22 cellular contexts compared by ENCODE assay signal in genomic region chr7:101973130-101973529, GRCh38.
DNase-seq lines count a peak whose midpoint lies in the region; ATAC-seq and TF ChIP-seq lines count a peak whose summit lies in the region.
"Had no signal": no experiment of that assay in that cellular context is flagged by ENCODE, and none has a peak within 500 bp of the region (broad histone marks: within the 10 kb centered on the region; RNA-seq: fewer than 3 reads in every experiment).

No MANE protein-coding gene starts in this region.

- H3K27ac Mint-ChIP-seq in nephron progenitor cell, result peak overlapping the region; percentile 94
- H3K27ac Mint-ChIP-seq: CD8-positive, alpha-beta T cell; GM23338 had no signal

- ATAC-seq in SK-N-SH treated with all-trans-retinoic acid at 6 μM for 48 hours, result no peak
- ATAC-seq: CD8-positive, alpha-beta T cell; Panc1 had no signal

- H3K4me1 Mint-ChIP-seq in nephron progenitor cell, result peaks cover 45% of the 10 kb centered on the region

- no peak overlapping the region for H3K4me3 Mint-ChIP-seq in nephron progenitor cell
- H3K4me3 Mint-ChIP-seq: CD8-positive, alpha-beta T cell; GM23338 had no signal

- TF ChIP-seq POLR2A in uterus (IDR thresholded peaks at IDR 0.05), result no peak
- TF ChIP-seq POLR2A in Peyer's patch (IDR thresholded peaks at IDR 0.05), result no peak

- peaks cover 16% of the 10 kb centered on the region for H3K4me1 ChIP-seq in cardiac muscle cell (ENCODE audit: low read depth)
- peaks cover 27% of the 10 kb centered on the region for H3K4me1 ChIP-seq in left ventricle myocardium inferior
- peaks cover 0 to 11% of the 10 kb centered on the region in 2 donors for H3K4me1 ChIP-seq in uterus
- no peaks in the 10 kb centered on the region for H3K4me1 ChIP-seq in Peyer's patch
- H3K4me1 ChIP-seq: BE2C had no signal

- H3K4me3 ChIP-seq in cardiac muscle cell (no peak overlapping the region), left ventricle myocardium inferior (no peak overlapping the region), uterus (no peak overlapping the region), Peyer's patch (no peak overlapping the region)
- H3K4me3 ChIP-seq: GM23338 had no signal

- peaks cover 7% of the 10 kb centered on the region for H3K27me3 Mint-ChIP-seq in nephron progenitor cell (ENCODE audit: low read depth, poor library complexity)

- TF ChIP-seq CTCF in cardiac muscle cell (IDR thresholded peaks at IDR 0.05; ENCODE audit: low read depth, low read length), result no peak
- TF ChIP-seq CTCF in left ventricle myocardium inferior (IDR thresholded peaks at IDR 0.05; ENCODE audit: borderline replicate concordance), result no peak
- TF ChIP-seq CTCF in nephron progenitor cell (IDR thresholded peaks at IDR 0.05), result no peak
- TF ChIP-seq CTCF in uterus (IDR thresholded peaks at IDR 0.05), result no peak
- TF ChIP-seq CTCF in Peyer's patch (IDR thresholded peaks at IDR 0.05), result no peak

- no peaks in the 10 kb centered on the region for H3K9me3 Mint-ChIP-seq in nephron progenitor cell
- H3K9me3 Mint-ChIP-seq: CD8-positive, alpha-beta T cell; GM23338 had no signal

- peaks cover 32% of the 10 kb centered on the region for H3K36me3 Mint-ChIP-seq in nephron progenitor cell (ENCODE audit: low read depth)

- H3K27ac ChIP-seq in cardiac muscle cell (peak overlapping the region; percentile 72), left ventricle myocardium inferior (replicated peaks) (no peak overlapping the region), uterus (peak overlapping the region; percentile 78 to 79), Peyer's patch (no peak overlapping the region)
- H3K27ac ChIP-seq: 22Rv1, KMS-11 had no signal

- intact Hi-C loops in left ventricle myocardium inferior (cut with micrococcal nuclease) (no loop called here), uterus (cut with DNase I; ENCODE audit: low total_unique reads) (no loop called here), head of caudate nucleus (cut with DNase I) (no loop called here)

- no peaks in the 10 kb centered on the region for H3K27me3 ChIP-seq in cardiac muscle cell
- no peaks in the 10 kb centered on the region for H3K27me3 ChIP-seq in left ventricle myocardium inferior (ENCODE audit: low read depth)
- H3K27me3 ChIP-seq in uterus, result no peaks in the 10 kb centered on the region
- no peaks in the 10 kb centered on the region for H3K27me3 ChIP-seq in Peyer's patch
- H3K27me3 ChIP-seq: BE2C had no signal

- DNase-seq in cardiac muscle cell (ENCODE audit: low read depth in 1 of 2, low spot score in 1 of 2) (no peak), left ventricle myocardium inferior (no peak), nephron progenitor cell (no peak), uterus (peak; percentile 66 to 80), Peyer's patch (no peak), head of caudate nucleus (no peak)
- no peak for DNase-seq in activated CD8-positive, alpha-beta memory T cell treated with anti-CD3 and anti-CD28 coated beads, Interleukin-2, amount 50 U/mL, for 48 hours
- DNase-seq: BE2C; CD8-positive, alpha-beta T cell; DND-41; GDM1; NCI-H1048; NCI-H1436 treated with DMSO at 0.1 percent for 48 hours; NCI-H2029 treated with DMSO at 0.1 percent for 48 hours; NCI-H2171 treated with DMSO at 0.1 percent for 48 hours; NCI-H524; SHP77 had no signal

- H3K36me3 ChIP-seq in cardiac muscle cell (no peaks in the 10 kb centered on the region), left ventricle myocardium inferior (no peaks in the 10 kb centered on the region), uterus (no peaks in the 10 kb centered on the region), Peyer's patch (no peaks in the 10 kb centered on the region)
- H3K36me3 ChIP-seq: BE2C had no signal

- H3K9me3 ChIP-seq in cardiac muscle cell (ENCODE audit: low read depth) (no peaks in the 10 kb centered on the region), left ventricle myocardium inferior (replicated peaks) (no peaks in the 10 kb centered on the region), uterus (no peaks in the 10 kb centered on the region), Peyer's patch (no peaks in the 10 kb centered on the region)
- H3K9me3 ChIP-seq: BE2C had no signal

TF ChIP-seq in SK-N-SH treated with all-trans-retinoic acid at 6 μM for 48 hours, 23 proteins besides CTCF, POLR2A, EP300 and RAD21:
- no peak for TF ChIP-seq ZFP3 (CRISPR knock-in tag; IDR thresholded peaks at IDR 0.05)
- no peak for TF ChIP-seq POU6F1 (CRISPR knock-in tag; IDR thresholded peaks at IDR 0.05; ENCODE audit: borderline replicate concordance, low read depth)
- 0 out of 2 replicates have a peak, but pooled peaks have one; percentile 23 for TF ChIP-seq ZNF70 (CRISPR knock-in tag; IDR thresholded peaks at IDR 0.05)
- no peak for TF ChIP-seq RARB (CRISPR knock-in tag; IDR thresholded peaks at IDR 0.05)
- TF ChIP-seq ESRRG (CRISPR knock-in tag; IDR thresholded peaks at IDR 0.05), result no peak
- no peak for TF ChIP-seq ISL1 (CRISPR knock-in tag; IDR thresholded peaks at IDR 0.05)
TF ChIP-seq in SK-N-SH treated with all-trans-retinoic acid at 6 μM for 48 hours: peak in this region for 1.

Comparison
In these comparisons a context has a peak if more than half of its experiments do, and no peak if none do; other contexts are left out.
1. H3K27ac ChIP-seq: peak in cardiac muscle cell (single experiment) and uterus (2 of 2); none in left ventricle myocardium inferior (single experiment) and Peyer's patch (0 of 4).
2. DNase-seq: peak in uterus (2 of 2); none in cardiac muscle cell (0 of 2), left ventricle myocardium inferior (single experiment), nephron progenitor cell (single experiment), Peyer's patch (0 of 3), activated CD8-positive, alpha-beta memory T cell treated with anti-CD3 and anti-CD28 coated beads, Interleukin-2, amount 50 U/mL, for 48 hours (single experiment) and head of caudate nucleus (0 of 42).